Comparison of ENCODE assay signal across 15 cellular contexts in genomic region chr9:99013550-99013949, GRCh38.
DNase-seq lines count a peak whose midpoint lies in the region; ATAC-seq and TF ChIP-seq lines count a peak whose summit lies in the region.
"Had no signal": no experiment of that assay in that cellular context is flagged by ENCODE, and none has a peak within 500 bp of the region (broad histone marks: within the 10 kb centered on the region; RNA-seq: fewer than 3 reads in every experiment).

No MANE protein-coding gene starts in this region.

- H3K27me3 ChIP-seq in CD8-positive, alpha-beta memory T cell (ENCODE audit: insufficient read depth, low read length, poor library complexity, severe bottlenecking), result no peaks in the 10 kb centered on the region
- H3K27me3 ChIP-seq in naive thymus-derived CD4-positive, alpha-beta T cell (ENCODE audit: control insufficient read depth in 2 of 2, insufficient read depth in 2 of 2, low read length in 2 of 2), result no peaks in the 10 kb centered on the region
- H3K27me3 ChIP-seq in tibial artery, result no peaks in the 10 kb centered on the region
- H3K27me3 ChIP-seq: brain microvascular endothelial cell had no signal

- no peak for TF ChIP-seq CTCF in nephron progenitor cell (IDR thresholded peaks at IDR 0.05)
- TF ChIP-seq CTCF in tibial artery (IDR thresholded peaks at IDR 0.05), result no peak

- H3K4me3 Mint-ChIP-seq in CD8-positive, alpha-beta memory T cell, result peak overlapping the region; percentile 51 to 87 (median 79)
- H3K4me3 Mint-ChIP-seq in naive thymus-derived CD4-positive, alpha-beta T cell, result peak overlapping the region; percentile 33 to 86 (median 78)
- no peak overlapping the region for H3K4me3 Mint-ChIP-seq in nephron progenitor cell

- DNase-seq in CD8-positive, alpha-beta memory T cell, result peak in 2 of 5 donors; percentile 17 to 53
- DNase-seq in M059J (ENCODE audit: low read depth), result peak; percentile 63
- DNase-seq in activated CD8-positive, alpha-beta memory T cell treated with anti-CD3 and anti-CD28 coated beads, Interleukin-2, amount 50 U/mL, for 4 hours, result peak; percentile 35
- DNase-seq in naive thymus-derived CD4-positive, alpha-beta T cell, result peak in 7 of 9 donors; percentile 16 to 51 (median 28)
- no peak for DNase-seq in cerebellum (ENCODE audit: low spot score)
- DNase-seq in nephron progenitor cell, result no peak
- no peak for DNase-seq in tibial artery
- DNase-seq: brain microvascular endothelial cell, C1 segment of cervical spinal cord, hypothalamus, NCI-H1105, OCI-M1 had no signal

- no peaks in the 10 kb centered on the region for H3K9me3 ChIP-seq in CD8-positive, alpha-beta memory T cell (ENCODE audit: low read length)
- H3K9me3 ChIP-seq in naive thymus-derived CD4-positive, alpha-beta T cell (ENCODE audit: control insufficient read depth in 2 of 3, low read length in 3 of 3), result no peaks in the 10 kb centered on the region
- no peaks in the 10 kb centered on the region for H3K9me3 ChIP-seq in tibial artery

- peak overlapping the region; percentile 82 to 98 (median 92) for H3K27ac Mint-ChIP-seq in CD8-positive, alpha-beta memory T cell
- H3K27ac Mint-ChIP-seq in naive thymus-derived CD4-positive, alpha-beta T cell, result peak overlapping the region; percentile 82 to 97 (median 92)
- H3K27ac Mint-ChIP-seq in nephron progenitor cell, result no peak overlapping the region

- peaks cover 18% of the 10 kb centered on the region for H3K4me1 ChIP-seq in CD8-positive, alpha-beta memory T cell (ENCODE audit: insufficient read depth, low read length)
- peaks cover 19 to 21% of the 10 kb centered on the region in 2 donors for H3K4me1 ChIP-seq in naive thymus-derived CD4-positive, alpha-beta T cell (ENCODE audit: control insufficient read depth in 2 of 2, insufficient read depth in 2 of 2, low read length in 2 of 2)
- no peaks in the 10 kb centered on the region for H3K4me1 ChIP-seq in tibial artery
- H3K4me1 ChIP-seq: parathyroid adenoma had no signal

- no peaks in the 10 kb centered on the region for H3K27me3 Mint-ChIP-seq in CD8-positive, alpha-beta memory T cell
- H3K27me3 Mint-ChIP-seq in naive thymus-derived CD4-positive, alpha-beta T cell, result no peaks in the 10 kb centered on the region
- peaks cover 4% of the 10 kb centered on the region for H3K27me3 Mint-ChIP-seq in nephron progenitor cell (ENCODE audit: low read depth, poor library complexity)

- H3K4me1 Mint-ChIP-seq in CD8-positive, alpha-beta memory T cell, result peaks cover 25 to 36% (median 33%) of the 10 kb centered on the region in 3 donors
- peaks cover 15 to 38% (median 24%) of the 10 kb centered on the region in 7 donors for H3K4me1 Mint-ChIP-seq in naive thymus-derived CD4-positive, alpha-beta T cell
- H3K4me1 Mint-ChIP-seq in nephron progenitor cell, result no peaks in the 10 kb centered on the region

- POLR2A ChIA-PET in CD8-positive, alpha-beta memory T cell (lab: Charles Lee), result interaction anchor here (1.5 to 2.8 kb wide), 2 partner anchors 45 to 91 kb away, joined by 8 to 9 read pairs; partner anchors contain the start of gene TGFBR1
- POLR2A ChIA-PET in naive thymus-derived CD4-positive, alpha-beta T cell (lab: Charles Lee), result interaction anchor here (0.5 to 3.3 kb wide), 6 partner anchors 11 to 122 kb away, joined by 3 to 9 read pairs (median 4); partner anchors contain the start of gene TGFBR1

- intact Hi-C loops in naive thymus-derived CD4-positive, alpha-beta T cell (cut with micrococcal nuclease), result loop anchor here in 1 of 2 donors (1.0 to 5.0 kb wide), 2 partner anchors 44 to 99 kb away; no protein-coding TSS in a partner anchor
- intact Hi-C loops in tibial artery (cut with DNase I; ENCODE audit: low total_unique reads), result no loop called here

- H3K27ac ChIP-seq in CD8-positive, alpha-beta memory T cell (ENCODE audit: low read depth, low read length), result peak overlapping the region; percentile 12
- H3K27ac ChIP-seq in naive thymus-derived CD4-positive, alpha-beta T cell (ENCODE audit: low read depth, low read length), result peak overlapping the region; percentile 41
- H3K27ac ChIP-seq in tibial artery, result no peak overlapping the region
- H3K27ac ChIP-seq: brain microvascular endothelial cell, parathyroid adenoma had no signal

- H3K9me3 Mint-ChIP-seq in CD8-positive, alpha-beta memory T cell, result peaks cover 6 to 10% (median 8%) of the 10 kb centered on the region in 5 donors
- peaks cover 0 to 26% (median 9%) of the 10 kb centered on the region in 11 donors for H3K9me3 Mint-ChIP-seq in naive thymus-derived CD4-positive, alpha-beta T cell
- peaks cover 50% of the 10 kb centered on the region for H3K9me3 Mint-ChIP-seq in nephron progenitor cell

- ATAC-seq in naive thymus-derived CD4-positive, alpha-beta T cell, result peak; percentile 38
- ATAC-seq in HG03135 (IDR thresholded peaks at IDR 0.05; ENCODE audit: unreplicated experiment), result no peak
- ATAC-seq: SK-N-SH treated with all-trans-retinoic acid at 6 μM for 48 hours had no signal

- H3K4me3 ChIP-seq in CD8-positive, alpha-beta memory T cell (ENCODE audit: low read length), result no peak overlapping the region
- peak overlapping the region; percentile 40 for H3K4me3 ChIP-seq in naive thymus-derived CD4-positive, alpha-beta T cell (ENCODE audit: low read length)
- H3K4me3 ChIP-seq in tibial artery, result no peak overlapping the region

- no peaks in the 10 kb centered on the region for H3K36me3 ChIP-seq in CD8-positive, alpha-beta memory T cell (ENCODE audit: insufficient read depth, low read length)
- no peaks in the 10 kb centered on the region for H3K36me3 ChIP-seq in naive thymus-derived CD4-positive, alpha-beta T cell (ENCODE audit: control insufficient read depth in 2 of 3, insufficient read depth in 3 of 3, low read length in 3 of 3)
- H3K36me3 ChIP-seq in tibial artery, result peaks cover 14 to 31% (median 16%) of the 10 kb centered on the region in 3 donors
- H3K36me3 ChIP-seq: brain microvascular endothelial cell had no signal

- CTCF ChIA-PET in CD8-positive, alpha-beta memory T cell (lab: Charles Lee), result interaction anchor here (0.7 to 3.6 kb wide), 14 partner anchors 9 to 429 kb away, joined by 3 to 26 read pairs (median 6); partner anchors contain the start of gene TGFBR1
- CTCF ChIA-PET in naive thymus-derived CD4-positive, alpha-beta T cell (lab: Charles Lee), result interaction anchor here (0.6 to 2.4 kb wide), 10 partner anchors 9 to 127 kb away, joined by 3 to 16 read pairs (median 4); partner anchors contain the start of gene TGFBR1

- H3K36me3 Mint-ChIP-seq in CD8-positive, alpha-beta memory T cell, result peaks cover 0 to 13% (median 0%) of the 10 kb centered on the region in 3 donors
- peaks cover 0 to 33% (median 3%) of the 10 kb centered on the region in 5 donors for H3K36me3 Mint-ChIP-seq in naive thymus-derived CD4-positive, alpha-beta T cell
- peaks cover 5% of the 10 kb centered on the region for H3K36me3 Mint-ChIP-seq in nephron progenitor cell (ENCODE audit: low read depth)

Comparison
In these comparisons a context has a peak if more than half of its experiments do, and no peak if none do; other contexts are left out.
1. DNase-seq: peak in M059J (single experiment), activated CD8-positive, alpha-beta memory T cell treated with anti-CD3 and anti-CD28 coated beads, Interleukin-2, amount 50 U/mL, for 4 hours (single experiment) and naive thymus-derived CD4-positive, alpha-beta T cell (7 of 9); none in cerebellum (single experiment), nephron progenitor cell (single experiment) and tibial artery (0 of 2).
2. H3K27ac ChIP-seq: peak in CD8-positive, alpha-beta memory T cell (single experiment) and naive thymus-derived CD4-positive, alpha-beta T cell (single experiment); none in tibial artery (0 of 2).